Comparison of ENCODE assay signal across 11 cellular contexts in genomic region chr1:207897188-207897587, GRCh38. TPM values are rescaled to one million over a fixed set of nuclear protein-coding genes. Genes with fewer than 3 reads are reported as not detected.
DNase-seq lines count a peak whose midpoint lies in the region; ATAC-seq and TF ChIP-seq lines count a peak whose summit lies in the region.
"Had no signal": no experiment of that assay in that cellular context is flagged by ENCODE, and none has a peak within 500 bp of the region (broad histone marks: within the 10 kb centered on the region; RNA-seq: fewer than 3 reads in every experiment).

No MANE protein-coding gene starts in this region.

- no peaks in the 10 kb centered on the region for H3K27me3 ChIP-seq in thoracic aorta (replicated peaks; ENCODE audit: insufficient read depth)
- H3K27me3 ChIP-seq: left lung had no signal

- H3K4me1 ChIP-seq in thoracic aorta (ENCODE audit: control insufficient read depth in 1 of 2, low read depth in 2 of 2): peaks cover 3 to 10% of the 10 kb centered on the region in 2 donors

- no peaks in the 10 kb centered on the region for H3K9me3 ChIP-seq in thoracic aorta
- H3K9me3 ChIP-seq: left lung had no signal

- TF ChIP-seq CTCF in fibroblast of pulmonary artery (IDR thresholded peaks at IDR 0.05; ENCODE audit: low read length, missing control alignments) (peak; percentile 33), thoracic aorta (IDR thresholded peaks at IDR 0.05) (peak; percentile 45)

- H3K27ac ChIP-seq in thoracic aorta: peak overlapping the region; percentile 39 to 51

- ATAC-seq in thoracic aorta (ENCODE audit: insufficient number of reproducible peaks, low FRiP score, low read depth): no peak
- ATAC-seq: left lung had no signal

- H3K4me3 ChIP-seq in fibroblast of pulmonary artery (replicated peaks; ENCODE audit: low read depth, low read length): no peak overlapping the region
- no peak overlapping the region for H3K4me3 ChIP-seq in thoracic aorta
- H3K4me3 ChIP-seq: left lung had no signal

- DNase-seq in NCI-H146 (lab: John Stamatoyannopoulos, UW) (peak; percentile 5), NCI-H146 treated with DMSO at 0.1 percent for 48 hours (lab: John Stamatoyannopoulos, UW; ENCODE audit: unreplicated experiment) (no peak), RPMI8226 (peak; percentile 11), fibroblast of pulmonary artery (ENCODE audit: low read depth) (peak; percentile 52), thoracic aorta (ENCODE audit: low spot score) (no peak), HuH-7 (ENCODE audit: low spot score) (no peak)
- DNase-seq in central memory CD4-positive, alpha-beta T cell: no peak
- no peak for DNase-seq in stimulated activated CD4-positive, alpha-beta T cell treated with anti-CD3 and anti-CD28 coated beads, Interleukin-4, amount 100 ng/mL, for 1 hour
- DNase-seq: activated CD4-positive, CD25-positive, alpha-beta regulatory T cell treated with anti-CD3 and anti-CD28 coated beads, Interleukin-2, amount 50 U/mL, for 72 hours; left lung; NCI-H524 had no signal

- no peaks in the 10 kb centered on the region for H3K36me3 ChIP-seq in thoracic aorta
- H3K36me3 ChIP-seq: left lung had no signal

RNA-seq across cellular contexts. Expression of gene CD34, which starts 13.7 kb away (rescaled TPM):
- total RNA-seq in thoracic aorta: 10 to 100 TPM; 67.8 to 77.3 TPM

Comparison
In these comparisons a context has a peak if more than half of its experiments do, and no peak if none do; other contexts are left out.
1. DNase-seq: peak in NCI-H146 (single experiment), RPMI8226 (single experiment) and fibroblast of pulmonary artery (single experiment); none in NCI-H146 treated with DMSO at 0.1 percent for 48 hours (single experiment), thoracic aorta (single experiment), central memory CD4-positive, alpha-beta T cell (single experiment), stimulated activated CD4-positive, alpha-beta T cell treated with anti-CD3 and anti-CD28 coated beads, Interleukin-4, amount 100 ng/mL, for 1 hour (single experiment) and HuH-7 (single experiment).